In genomic region chr11:12994476-12994875, GRCh38 we compare ENCODE assay signal across 35 cellular contexts. TPM values are rescaled to one million over a fixed set of nuclear protein-coding genes. Genes with fewer than 3 reads are reported as not detected.
"Had no signal": no experiment of that assay in that cellular context is flagged by ENCODE, and none has a peak within 500 bp of the region (broad histone marks: within the 10 kb centered on the region; RNA-seq: fewer than 3 reads in every experiment).

No MANE protein-coding gene starts in this region.

- H3K4me1 ChIP-seq: SJCRH30 had no signal

- H3K9me3 Mint-ChIP-seq: activated naive CD4-positive, alpha-beta T cell treated with anti-CD3 and anti-CD28 coated beads, Interleukin-2, amount 10 ng/mL, durations not matched to agents 7 days and 5 days; central memory CD8-positive, alpha-beta T cell had no signal

- H3K27ac Mint-ChIP-seq: activated CD4-positive, alpha-beta memory T cell treated with anti-CD3 and anti-CD28 coated beads, Interleukin-2, amount 10 ng/mL, durations not matched to agents 7 days and 5 days; activated CD8-positive, alpha-beta memory T cell treated with anti-CD3 and anti-CD28 coated beads, Interleukin-2, amount 10 ng/mL, durations not matched to agents 7 days and 5 days; activated naive CD4-positive, alpha-beta T cell treated with anti-CD3 and anti-CD28 coated beads, Interleukin-2, amount 10 ng/mL, durations not matched to agents 7 days and 5 days; activated naive CD8-positive, alpha-beta T cell; activated naive CD8-positive, alpha-beta T cell treated with anti-CD3 and anti-CD28 coated beads, Interleukin-2, amount 50 U/mL, for 24 hours had no signal

- H3K36me3 ChIP-seq: brain microvascular endothelial cell, SJCRH30, WERI-Rb-1 had no signal

- H3K27me3 ChIP-seq: SJCRH30 had no signal

- H3K27ac ChIP-seq: brain microvascular endothelial cell, SJCRH30, SK-N-MC, WERI-Rb-1 had no signal

- DNase-seq: activated CD4-positive, alpha-beta memory T cell treated with anti-CD3 and anti-CD28 coated beads, Interleukin-2, amount 10 ng/mL, durations not matched to agents 7 days and 5 days; activated CD4-positive, alpha-beta T cell treated with anti-CD3 and anti-CD28 coated beads for 1 hour; activated CD4-positive, alpha-beta T cell treated with anti-CD3 and anti-CD28 coated beads for 48 hours; activated CD4-positive, CD25-positive, alpha-beta regulatory T cell; activated CD8-positive, alpha-beta memory T cell treated with anti-CD3 and anti-CD28 coated beads for 24 hours; activated CD8-positive, alpha-beta memory T cell treated with anti-CD3 and anti-CD28 coated beads, Interleukin-2, amount 10 ng/mL, durations not matched to agents 7 days and 5 days; activated CD8-positive, alpha-beta memory T cell treated with anti-CD3 and anti-CD28 coated beads, Interleukin-2, amount 50 U/mL, for 48 hours; activated effector memory CD4-positive, alpha-beta T cell treated with Interleukin-2 at 50 U/mL for 16 hours; activated naive CD4-positive, alpha-beta T cell treated with anti-CD3 and anti-CD28 coated beads, Interleukin-2, amount 10 ng/mL, durations not matched to agents 7 days and 5 days; activated naive CD8-positive, alpha-beta T cell treated with anti-CD3 and anti-CD28 coated beads, Interleukin-2, amount 50 U/mL, for 24 hours; activated T-cell treated with anti-CD3 and anti-CD28 coated beads, Interleukin-2, amount 50 U/mL, for 48 hours; amniotic stem cell; aorta; brain microvascular endothelial cell; NCI-H1105; NCI-H1417 treated with DMSO at 0.1 percent for 48 hours; NCI-H187 treated with DMSO at 0.1 percent for 48 hours; NCI-H2081; NCI-H2171 treated with DMSO at 0.1 percent for 48 hours; NCI-H2227 treated with DMSO at 0.1 percent for 48 hours; NCI-H446 treated with DMSO at 0.1 percent for 48 hours; NCI-H524; NCI-H69; NCI-H82; NK-92 treated with Interleukin-12 subunit alpha and Interleukin-12 subunit beta, amount 100 ng/mL, for 24 hours; SHP77; SJCRH30; T1000; WERI-Rb-1 had no signal

- H3K9me3 ChIP-seq: SJCRH30 had no signal

- H3K4me1 Mint-ChIP-seq: activated CD8-positive, alpha-beta memory T cell treated with anti-CD3 and anti-CD28 coated beads, Interleukin-2, amount 10 ng/mL, durations not matched to agents 7 days and 5 days; activated naive CD4-positive, alpha-beta T cell treated with anti-CD3 and anti-CD28 coated beads, Interleukin-2, amount 10 ng/mL, durations not matched to agents 7 days and 5 days; activated naive CD8-positive, alpha-beta T cell treated with anti-CD3 and anti-CD28 coated beads, Interleukin-2, amount 50 U/mL, for 24 hours; central memory CD8-positive, alpha-beta T cell had no signal

- H3K4me3 Mint-ChIP-seq: activated CD4-positive, alpha-beta memory T cell treated with anti-CD3 and anti-CD28 coated beads, Interleukin-2, amount 10 ng/mL, durations not matched to agents 7 days and 5 days; activated CD8-positive, alpha-beta memory T cell treated with anti-CD3 and anti-CD28 coated beads, Interleukin-2, amount 10 ng/mL, durations not matched to agents 7 days and 5 days; activated naive CD4-positive, alpha-beta T cell treated with anti-CD3 and anti-CD28 coated beads, Interleukin-2, amount 10 ng/mL, durations not matched to agents 7 days and 5 days; activated naive CD8-positive, alpha-beta T cell; activated naive CD8-positive, alpha-beta T cell treated with anti-CD3 and anti-CD28 coated beads, Interleukin-2, amount 50 U/mL, for 24 hours; central memory CD8-positive, alpha-beta T cell had no signal

- ATAC-seq: activated CD8-positive, alpha-beta memory T cell treated with anti-CD3 and anti-CD28 coated beads, Interleukin-2, amount 10 ng/mL, durations not matched to agents 7 days and 5 days; activated naive CD8-positive, alpha-beta T cell treated with anti-CD3 and anti-CD28 coated beads, Interleukin-2, amount 50 U/mL, for 24 hours had no signal

- H3K36me3 Mint-ChIP-seq: activated CD8-positive, alpha-beta memory T cell treated with anti-CD3 and anti-CD28 coated beads, Interleukin-2, amount 10 ng/mL, durations not matched to agents 7 days and 5 days; activated naive CD4-positive, alpha-beta T cell treated with anti-CD3 and anti-CD28 coated beads, Interleukin-2, amount 10 ng/mL, durations not matched to agents 7 days and 5 days; activated naive CD8-positive, alpha-beta T cell had no signal

- H3K4me3 ChIP-seq: SJCRH30, SK-N-MC had no signal

RNA-seq across cellular contexts. Expression of gene RASSF10, which starts 14.6 kb away (rescaled TPM):
- total RNA-seq: activated CD4-positive, alpha-beta memory T cell treated with anti-CD3 and anti-CD28 coated beads, Interleukin-2, amount 10 ng/mL, durations not matched to agents 7 days and 5 days; activated CD8-positive, alpha-beta memory T cell treated with anti-CD3 and anti-CD28 coated beads, Interleukin-2, amount 10 ng/mL, durations not matched to agents 7 days and 5 days; M059J; T-helper 1 cell treated with Interleukin-12 subunit alpha and Interleukin-12 subunit beta and Interleukin-4 antibody, amounts not matched to agents 30 ng/mL and 1 ng/mL, for 36 hours; T-helper 2 cell treated with Interferon-gamma antibody and Interleukin-4, amounts not matched to agents 100 ng/mL and 5 ng/mL, for 36 hours had no signal
- polyA plus RNA-seq: aorta had no signal
